Comparison of ENCODE assay signal across 1 cellular context in the genomic region with DNA sequence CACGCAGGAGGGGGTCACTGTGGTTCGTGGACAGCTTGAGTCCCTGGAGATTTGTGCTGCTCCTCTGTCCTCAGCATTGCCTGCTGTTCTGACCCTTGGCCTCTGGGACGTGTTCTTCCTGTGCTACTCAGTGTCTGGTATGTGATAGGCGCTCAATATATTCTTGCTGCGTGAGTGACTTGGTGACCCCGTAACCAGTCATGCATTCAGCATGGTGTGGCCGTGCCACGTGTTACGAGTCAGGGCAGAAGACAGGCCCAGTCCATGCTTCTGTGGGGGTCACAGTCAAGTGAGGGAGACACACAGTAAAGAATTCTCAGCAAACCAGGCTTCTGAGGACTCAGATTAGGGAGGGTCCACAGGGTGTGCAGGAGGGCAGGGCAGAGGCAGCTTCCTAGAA.
TF ChIP-seq lines count a peak whose summit lies in the region.

No MANE protein-coding gene starts in this region.

TF ChIP-seq in WTC11, 78 proteins besides CTCF, POLR2A, EP300 and RAD21 (continued from another document):
- TF ChIP-seq, protein P1, sequence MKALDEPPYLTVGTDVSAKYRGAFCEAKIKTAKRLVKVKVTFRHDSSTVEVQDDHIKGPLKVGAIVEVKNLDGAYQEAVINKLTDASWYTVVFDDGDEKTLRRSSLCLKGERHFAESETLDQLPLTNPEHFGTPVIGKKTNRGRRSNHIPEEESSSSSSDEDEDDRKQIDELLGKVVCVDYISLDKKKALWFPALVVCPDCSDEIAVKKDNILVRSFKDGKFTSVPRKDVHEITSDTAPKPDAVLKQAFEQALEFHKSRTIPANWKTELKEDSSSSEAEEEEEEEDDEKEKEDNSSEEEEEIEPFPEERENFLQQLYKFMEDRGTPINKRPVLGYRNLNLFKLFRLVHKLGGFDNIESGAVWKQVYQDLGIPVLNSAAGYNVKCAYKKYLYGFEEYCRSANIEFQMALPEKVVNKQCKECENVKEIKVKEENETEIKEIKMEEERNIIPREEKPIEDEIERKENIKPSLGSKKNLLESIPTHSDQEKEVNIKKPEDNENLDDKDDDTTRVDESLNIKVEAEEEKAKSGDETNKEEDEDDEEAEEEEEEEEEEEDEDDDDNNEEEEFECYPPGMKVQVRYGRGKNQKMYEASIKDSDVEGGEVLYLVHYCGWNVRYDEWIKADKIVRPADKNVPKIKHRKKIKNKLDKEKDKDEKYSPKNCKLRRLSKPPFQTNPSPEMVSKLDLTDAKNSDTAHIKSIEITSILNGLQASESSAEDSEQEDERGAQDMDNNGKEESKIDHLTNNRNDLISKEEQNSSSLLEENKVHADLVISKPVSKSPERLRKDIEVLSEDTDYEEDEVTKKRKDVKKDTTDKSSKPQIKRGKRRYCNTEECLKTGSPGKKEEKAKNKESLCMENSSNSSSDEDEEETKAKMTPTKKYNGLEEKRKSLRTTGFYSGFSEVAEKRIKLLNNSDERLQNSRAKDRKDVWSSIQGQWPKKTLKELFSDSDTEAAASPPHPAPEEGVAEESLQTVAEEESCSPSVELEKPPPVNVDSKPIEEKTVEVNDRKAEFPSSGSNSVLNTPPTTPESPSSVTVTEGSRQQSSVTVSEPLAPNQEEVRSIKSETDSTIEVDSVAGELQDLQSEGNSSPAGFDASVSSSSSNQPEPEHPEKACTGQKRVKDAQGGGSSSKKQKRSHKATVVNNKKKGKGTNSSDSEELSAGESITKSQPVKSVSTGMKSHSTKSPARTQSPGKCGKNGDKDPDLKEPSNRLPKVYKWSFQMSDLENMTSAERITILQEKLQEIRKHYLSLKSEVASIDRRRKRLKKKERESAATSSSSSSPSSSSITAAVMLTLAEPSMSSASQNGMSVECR (CRISPR knock-in tag; IDR thresholded peaks at IDR 0.05; ENCODE audit: borderline replicate concordance): no peak
